Comparison of ENCODE assay signal across 8 cellular contexts in genomic region chr19:35856546-35857149, GRCh38. TPM values are rescaled to one million over a fixed set of nuclear protein-coding genes. Genes with fewer than 3 reads are reported as not detected.
DNase-seq lines count a peak whose midpoint lies in the region; ATAC-seq and TF ChIP-seq lines count a peak whose summit lies in the region.

TSS of gene KIRREL2 (plus strand) at chr19:35856911. CDS start at chr19:35857120, 209 bp downstream.

- peak within 1 kb of the TSS; percentile 61 for H3K4me3 ChIP-seq in H7 (ENCODE audit: insufficient read depth, low read depth, low read length)
- H3K4me3 ChIP-seq in Peyer's patch: peak within 1 kb of the TSS; percentile 27 to 47 (median 44)
- peak within 1 kb of the TSS; percentile 69 for H3K4me3 ChIP-seq in coronary artery
- peak within 1 kb of the TSS; percentile 41 for H3K4me3 ChIP-seq in mucosa of stomach (ENCODE audit: low read length)

- DNase-seq in H7 (peak; percentile 95), Peyer's patch (no peak), coronary artery (ENCODE audit: low spot score) (no peak), GOT3 (lab: John Stamatoyannopoulos, UW) (no peak), Ammon's horn (ENCODE audit: low spot score) (no peak)

- TF ChIP-seq POLR2A in Peyer's patch (IDR thresholded peaks at IDR 0.05) (no peak), GM18505 (IDR thresholded peaks at IDR 0.05; ENCODE audit: borderline replicate concordance, extremely low read depth, insufficient read depth, insufficient read length) (no peak)

- H3K36me3 ChIP-seq in H7 (replicated peaks; ENCODE audit: control insufficient read depth, insufficient read depth, low read length) (no peaks in the 10 kb centered on the region), Peyer's patch (no peaks in the 10 kb centered on the region), mucosa of stomach (ENCODE audit: control insufficient read depth, insufficient read depth, low read length) (no peaks in the 10 kb centered on the region)

- H3K9me3 ChIP-seq in Peyer's patch: no peaks in the 10 kb centered on the region
- H3K9me3 ChIP-seq in mucosa of stomach (ENCODE audit: control insufficient read depth, low read length): no peaks in the 10 kb centered on the region

- TF ChIP-seq CTCF in Peyer's patch (IDR thresholded peaks at IDR 0.05) (no peak), coronary artery (IDR thresholded peaks at IDR 0.05) (no peak)

- H3K4me1 ChIP-seq in Peyer's patch: peaks cover 0 to 14% (median 5%) of the 10 kb centered on the region in 4 donors
- peaks cover 22% of the 10 kb centered on the region for H3K4me1 ChIP-seq in mucosa of stomach (ENCODE audit: control insufficient read depth, insufficient read depth, low read length)

- ATAC-seq in GM19328 (IDR thresholded peaks at IDR 0.05; ENCODE audit: unreplicated experiment): no peak
- ATAC-seq in GM18505 (IDR thresholded peaks at IDR 0.05; ENCODE audit: unreplicated experiment): no peak

- H3K27me3 ChIP-seq in H7 (ENCODE audit: control insufficient read depth, insufficient read depth, low read length) (peaks cover 78% of the 10 kb centered on the region), Peyer's patch (peaks cover 0 to 21% of the 10 kb centered on the region in 2 donors), mucosa of stomach (ENCODE audit: control insufficient read depth, insufficient read depth, low read length) (peaks cover 64% of the 10 kb centered on the region)

- H3K9ac ChIP-seq in mucosa of stomach (ENCODE audit: low read length): peak within 1 kb of the TSS; percentile 39

- H3K27ac ChIP-seq in Peyer's patch (no peak within 1 kb of the TSS), coronary artery (no peak within 1 kb of the TSS)

RNA-seq across cellular contexts. Expression of gene KIRREL2, which starts in this region (rescaled TPM):
- 0.55 and 0.92 TPM in 2 replicates for total RNA-seq in H7 (2014; rRNA removed; shearing (Covaris generic))
- 1 to 10 TPM in 1 of 4 donors, not detected in 3; 1.7 TPM for total RNA-seq in Peyer's patch

Comparison
In these comparisons a context has a peak if more than half of its experiments do, and no peak if none do; other contexts are left out.
1. Peak in DNase-seq and H3K4me3 ChIP-seq in H7; RNA of the gene not detected or under 1 TPM.